ENCODE assay signal across 9 cellular contexts in genomic region chr1:8495928-8496401, GRCh38.
DNase-seq lines count a peak whose midpoint lies in the region; ATAC-seq and TF ChIP-seq lines count a peak whose summit lies in the region.
"Had no signal": no experiment of that assay in that cellular context is flagged by ENCODE, and none has a peak within 500 bp of the region (broad histone marks: within the 10 kb centered on the region; RNA-seq: fewer than 3 reads in every experiment).

No MANE protein-coding gene starts in this region.

- TF ChIP-seq CTCF in OCI-LY7 (conservative IDR thresholded peaks at IDR 0.05; ENCODE audit: low read length): no peak
- TF ChIP-seq CTCF in suprapubic skin (IDR thresholded peaks at IDR 0.05): no peak
- no peak for TF ChIP-seq CTCF in esophagus muscularis mucosa (IDR thresholded peaks at IDR 0.05)

- TF ChIP-seq EP300 in suprapubic skin (IDR thresholded peaks at IDR 0.05) (no peak), esophagus muscularis mucosa (IDR thresholded peaks at IDR 0.05) (no peak)

- H3K9me2 ChIP-seq in OCI-LY7 (ENCODE audit: insufficient read depth, low read length): no peaks in the 10 kb centered on the region

- H3K27ac ChIP-seq in OCI-LY7 (ENCODE audit: low read depth, low read length, poor library complexity, severe bottlenecking) (peak overlapping the region; percentile 94), suprapubic skin (peak overlapping the region; percentile 61), esophagus muscularis mucosa (replicated peaks in 1 of 4) (peak overlapping the region in 1 of 4 donors; percentile 40)

- no peaks in the 10 kb centered on the region for H3K9me3 Mint-ChIP-seq in central memory CD8-positive, alpha-beta T cell

- peak; percentile 23 for DNase-seq in activated T-cell treated with anti-CD3 and anti-CD28 coated beads for 24 hours (ENCODE audit: low read depth)
- DNase-seq in activated T-cell treated with anti-CD3 and anti-CD28 coated beads for 4 hours: no peak
- peak; percentile 40 for DNase-seq in OCI-LY7 (ENCODE audit: low spot score)
- peak in 1 of 2 donors; percentile 41 for DNase-seq in central memory CD8-positive, alpha-beta T cell (ENCODE audit: low spot score in 2 of 2)
- DNase-seq in suprapubic skin (ENCODE audit: low spot score in 2 of 2): no peak
- no peak for DNase-seq in posterior cingulate gyrus
- DNase-seq in esophagus muscularis mucosa (ENCODE audit: extremely low spot score): no peak

- H3K36me3 ChIP-seq in OCI-LY7 (ENCODE audit: insufficient read depth, low read length): peaks cover 50% of the 10 kb centered on the region
- H3K36me3 ChIP-seq in suprapubic skin: peaks cover 24% of the 10 kb centered on the region
- H3K36me3 ChIP-seq in esophagus muscularis mucosa: peaks cover 0 to 47% (median 37%) of the 10 kb centered on the region in 4 donors
- H3K36me3 ChIP-seq: neutrophil had no signal

- H3K4me1 Mint-ChIP-seq in central memory CD8-positive, alpha-beta T cell: peaks cover 22% of the 10 kb centered on the region

- CTCF ChIA-PET in OCI-LY7 (lab: Charles Lee; ENCODE audit: unreplicated experiment): no interaction called here

- H3K27me3 ChIP-seq in suprapubic skin (no peaks in the 10 kb centered on the region), esophagus muscularis mucosa (no peaks in the 10 kb centered on the region)
- H3K27me3 ChIP-seq: neutrophil had no signal

- peaks cover 20% of the 10 kb centered on the region for H3K36me3 Mint-ChIP-seq in central memory CD8-positive, alpha-beta T cell (ENCODE audit: insufficient read depth)

- 90% methylated on average over 6 of the region's 6 CpGs for WGBS in suprapubic skin
- 86% methylated on average over 6 of the region's 6 CpGs for WGBS in esophagus muscularis mucosa

- H2AFZ ChIP-seq in OCI-LY7 (ENCODE audit: low read length): no peak overlapping the region; the same call in 1 of the 2 replicates

- peak overlapping the region; percentile 67 for H3K4me2 ChIP-seq in OCI-LY7 (ENCODE audit: low read length)

- H3K4me1 ChIP-seq in OCI-LY7 (ENCODE audit: insufficient read depth, low read length, poor library complexity, severe bottlenecking) (peaks cover 81% of the 10 kb centered on the region), suprapubic skin (peaks cover 19% of the 10 kb centered on the region), esophagus muscularis mucosa (peaks cover 13 to 24% (median 21%) of the 10 kb centered on the region in 4 donors)

- BruUV-seq in OCI-LY7 (replicated peaks; lab: Mats Ljungman, UMichigan): no TSS peak

- H3K4me3 ChIP-seq in OCI-LY7 (ENCODE audit: low read depth, low read length, poor library complexity, severe bottlenecking) (peak overlapping the region; percentile 40), suprapubic skin (no peak overlapping the region), esophagus muscularis mucosa (no peak overlapping the region)

- POLR2A ChIA-PET in OCI-LY7 (lab: Charles Lee): interaction anchor here (0.6 to 3.8 kb wide), 10 partner anchors 15 to 121 kb away, joined by 3 to 22 read pairs (median 6); no protein-coding TSS in a partner anchor

- peaks cover 54% of the 10 kb centered on the region for H3K79me2 ChIP-seq in OCI-LY7 (ENCODE audit: insufficient read depth, low read depth, low read length)

- intact Hi-C loops in OCI-LY7 (cut with micrococcal nuclease; ENCODE audit: unreplicated experiment) (loop anchor here (1.0 to 2.0 kb wide), 3 partner anchors 23 to 69 kb away; no protein-coding TSS in a partner anchor), posterior cingulate gyrus (cut with DNase I) (no loop called here), esophagus muscularis mucosa (cut with DNase I) (no loop called here)

- H3K4me3 Mint-ChIP-seq in central memory CD8-positive, alpha-beta T cell: peak overlapping the region; percentile 39

- TF ChIP-seq POLR2A in suprapubic skin (IDR thresholded peaks at IDR 0.05) (no peak), esophagus muscularis mucosa (IDR thresholded peaks at IDR 0.05; ENCODE audit: low read depth) (no peak)

- ATAC-seq in central memory CD8-positive, alpha-beta T cell (replicated peaks; ENCODE audit: extremely low read depth, poor library complexity, severe bottlenecking): peak; percentile 74
- no peak for ATAC-seq in HG02852 (IDR thresholded peaks at IDR 0.05; ENCODE audit: unreplicated experiment)

- H3K9me3 ChIP-seq in OCI-LY7 (ENCODE audit: low read length): no peaks in the 10 kb centered on the region; the same call in 1 of the 2 replicates
- H3K9me3 ChIP-seq in suprapubic skin: no peaks in the 10 kb centered on the region
- no peaks in the 10 kb centered on the region for H3K9me3 ChIP-seq in esophagus muscularis mucosa
- H3K9me3 ChIP-seq: neutrophil had no signal

- H3K27me3 Mint-ChIP-seq in central memory CD8-positive, alpha-beta T cell: no peaks in the 10 kb centered on the region

- no peaks in the 10 kb centered on the region for H4K20me1 ChIP-seq in OCI-LY7 (ENCODE audit: insufficient read depth, low read length)

- peak overlapping the region; percentile 96 for H3K27ac Mint-ChIP-seq in central memory CD8-positive, alpha-beta T cell (ENCODE audit: low read depth)

Comparison
In these comparisons a context has a peak if more than half of its experiments do, and no peak if none do; other contexts are left out.
1. DNase-seq: peak in activated T-cell treated with anti-CD3 and anti-CD28 coated beads for 24 hours (single experiment) and OCI-LY7 (single experiment); none in activated T-cell treated with anti-CD3 and anti-CD28 coated beads for 4 hours (single experiment), suprapubic skin (0 of 2), posterior cingulate gyrus (0 of 10) and esophagus muscularis mucosa (single experiment).